Comparison of ENCODE assay signal across 37 cellular contexts in the genomic region with DNA sequence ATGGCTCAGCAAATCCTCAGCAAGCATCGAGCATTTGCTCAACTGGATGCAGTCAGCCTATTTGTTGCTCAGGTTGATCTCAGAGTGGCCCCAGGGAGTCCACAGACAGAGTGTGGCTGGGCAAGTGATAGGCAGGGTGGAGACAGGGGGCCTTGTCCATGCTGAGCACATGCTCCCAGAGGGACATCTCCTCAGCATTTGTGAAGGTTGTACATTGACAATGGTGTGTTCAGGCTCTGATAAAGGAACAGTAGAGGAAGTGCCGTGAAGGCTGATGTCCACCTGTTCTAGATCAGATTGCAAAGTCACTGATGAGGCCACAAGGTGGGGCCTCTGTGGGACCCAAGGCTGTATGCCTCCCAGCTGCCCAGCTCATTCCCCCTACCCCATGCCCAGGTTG. TPM values are rescaled to one million over a fixed set of nuclear protein-coding genes. Genes with fewer than 3 reads are reported as not detected.
"Had no signal": no experiment of that assay in that cellular context is flagged by ENCODE, and none has a peak within 500 bp of the region (broad histone marks: within the 10 kb centered on the region; RNA-seq: fewer than 3 reads in every experiment).

No MANE protein-coding gene starts in this region.

- DNase-seq: activated B cell treated with CpG ODN at 0.5 μM for 24 hours; activated CD4-positive, alpha-beta T cell treated with anti-CD3 and anti-CD28 coated beads for 48 hours; activated CD4-positive, alpha-beta T cell treated with anti-CD3 and anti-CD28 coated beads, Interleukin-2, amount 50 U/mL, for 1 hour; activated CD4-positive, alpha-beta T cell treated with anti-CD3 and anti-CD28 coated beads, Interleukin-2, amount 50 U/mL, for 48 hours; activated CD8-positive, alpha-beta memory T cell treated with anti-CD3 and anti-CD28 coated beads, Interleukin-2, amount 10 ng/mL, durations not matched to agents 7 days and 5 days; activated CD8-positive, alpha-beta memory T cell treated with anti-CD3 and anti-CD28 coated beads, Interleukin-2, amount 50 U/mL, for 4 hours; activated CD8-positive, alpha-beta T cell treated with anti-CD3 and anti-CD28 coated beads for 36 hours; activated gamma-delta T cell; activated naive CD4-positive, alpha-beta T cell; activated naive CD4-positive, alpha-beta T cell treated with anti-CD3 and anti-CD28 coated beads, Interleukin-2, amount 10 ng/mL, durations not matched to agents 7 days and 5 days; activated naive CD8-positive, alpha-beta T cell treated with anti-CD3 and anti-CD28 coated beads, Interleukin-2, amount 10 ng/mL, durations not matched to agents 7 days and 5 days; activated T-cell treated with anti-CD3 and anti-CD28 coated beads for 4 hours; activated T-cell treated with anti-CD3 and anti-CD28 coated beads, Interleukin-2, amount 50 U/mL, for 24 hours; activated T-cell treated with anti-CD3 and anti-CD28 coated beads, Interleukin-2, amount 50 U/mL, for 72 hours; central memory CD4-positive, alpha-beta T cell; cerebellar nuclear complex; colonic mucosa; effector CD8-positive, alpha-beta T cell; esophagus squamous epithelium; foreskin melanocyte; heart right ventricle; T-helper 1 cell; T-helper 2 cell; WERI-Rb-1 had no signal

- H3K4me3 Mint-ChIP-seq: activated B cell treated with CpG ODN at 0.5 μM for 24 hours; activated CD8-positive, alpha-beta memory T cell treated with anti-CD3 and anti-CD28 coated beads, Interleukin-2, amount 10 ng/mL, durations not matched to agents 7 days and 5 days; activated CD8-positive, alpha-beta T cell treated with anti-CD3 and anti-CD28 coated beads for 36 hours; activated naive CD4-positive, alpha-beta T cell treated with anti-CD3 and anti-CD28 coated beads, Interleukin-2, amount 10 ng/mL, durations not matched to agents 7 days and 5 days; activated naive CD8-positive, alpha-beta T cell treated with anti-CD3 and anti-CD28 coated beads, Interleukin-2, amount 10 ng/mL, durations not matched to agents 7 days and 5 days; activated T-cell treated with anti-CD3 and anti-CD28 coated beads, Interleukin-2, amount 50 U/mL, for 24 hours; activated T-cell treated with anti-CD3 and anti-CD28 coated beads, Interleukin-2, amount 50 U/mL, for 72 hours; brain had no signal

- H3K27ac Mint-ChIP-seq: activated B cell treated with CpG ODN at 0.5 μM for 24 hours; activated CD8-positive, alpha-beta memory T cell treated with anti-CD3 and anti-CD28 coated beads, Interleukin-2, amount 10 ng/mL, durations not matched to agents 7 days and 5 days; activated CD8-positive, alpha-beta T cell treated with anti-CD3 and anti-CD28 coated beads for 36 hours; activated naive CD4-positive, alpha-beta T cell treated with anti-CD3 and anti-CD28 coated beads, Interleukin-2, amount 10 ng/mL, durations not matched to agents 7 days and 5 days; activated naive CD8-positive, alpha-beta T cell treated with anti-CD3 and anti-CD28 coated beads, Interleukin-2, amount 10 ng/mL, durations not matched to agents 7 days and 5 days; activated T-cell treated with anti-CD3 and anti-CD28 coated beads, Interleukin-2, amount 50 U/mL, for 72 hours; brain had no signal

- H3K27me3 Mint-ChIP-seq: activated B cell treated with CpG ODN at 0.5 μM for 24 hours; activated CD8-positive, alpha-beta memory T cell treated with anti-CD3 and anti-CD28 coated beads, Interleukin-2, amount 10 ng/mL, durations not matched to agents 7 days and 5 days; activated CD8-positive, alpha-beta T cell treated with anti-CD3 and anti-CD28 coated beads for 36 hours; activated naive CD4-positive, alpha-beta T cell treated with anti-CD3 and anti-CD28 coated beads, Interleukin-2, amount 10 ng/mL, durations not matched to agents 7 days and 5 days; activated naive CD8-positive, alpha-beta T cell treated with anti-CD3 and anti-CD28 coated beads, Interleukin-2, amount 10 ng/mL, durations not matched to agents 7 days and 5 days; activated T-cell treated with anti-CD3 and anti-CD28 coated beads, Interleukin-2, amount 50 U/mL, for 24 hours; brain had no signal

- H3K4me1 Mint-ChIP-seq: activated B cell treated with CpG ODN at 0.5 μM for 24 hours; activated CD8-positive, alpha-beta memory T cell treated with anti-CD3 and anti-CD28 coated beads, Interleukin-2, amount 10 ng/mL, durations not matched to agents 7 days and 5 days; activated naive CD4-positive, alpha-beta T cell treated with anti-CD3 and anti-CD28 coated beads, Interleukin-2, amount 10 ng/mL, durations not matched to agents 7 days and 5 days; brain had no signal

- ATAC-seq: activated CD4-positive, CD25-positive, alpha-beta regulatory T cell treated with anti-CD3 and anti-CD28 coated beads, Interleukin-2, amount 50 U/mL, for 24 hours; activated CD8-positive, alpha-beta memory T cell treated with anti-CD3 and anti-CD28 coated beads, Interleukin-2, amount 10 ng/mL, durations not matched to agents 7 days and 5 days; activated CD8-positive, alpha-beta T cell treated with anti-CD3 and anti-CD28 coated beads for 36 hours; activated naive CD4-positive, alpha-beta T cell treated with anti-CD3 and anti-CD28 coated beads, Interleukin-2, amount 50 U/mL, for 72 hours; activated T-cell treated with anti-CD3 and anti-CD28 coated beads, Interleukin-2, amount 50 U/mL, for 72 hours; gastroesophageal sphincter; heart right ventricle had no signal

- H3K9me3 ChIP-seq: ascending aorta, breast epithelium, colonic mucosa, esophagus squamous epithelium had no signal

- H3K9me3 Mint-ChIP-seq: activated B cell treated with CpG ODN at 0.5 μM for 24 hours, brain had no signal

- H3K36me3 Mint-ChIP-seq: brain had no signal

RNA-seq across cellular contexts. Expression of gene FOXI1, which starts 50.1 kb away (rescaled TPM):
- total RNA-seq: activated B cell treated with CpG ODN at 0.5 μM for 24 hours; activated CD8-positive, alpha-beta memory T cell treated with anti-CD3 and anti-CD28 coated beads for 36 hours; activated CD8-positive, alpha-beta memory T cell treated with anti-CD3 and anti-CD28 coated beads, Interleukin-2, amount 10 ng/mL, durations not matched to agents 7 days and 5 days; activated CD8-positive, alpha-beta T cell treated with anti-CD3 and anti-CD28 coated beads for 36 hours; activated naive CD4-positive, alpha-beta T cell treated with anti-CD3 and anti-CD28 coated beads, Interleukin-2, amount 50 U/mL, for 72 hours; activated naive CD8-positive, alpha-beta T cell treated with anti-CD3 and anti-CD28 coated beads, Interleukin-2, amount 10 ng/mL, durations not matched to agents 7 days and 5 days; activated T-cell treated with anti-CD3 and anti-CD28 coated beads, Interleukin-2, amount 50 U/mL, for 72 hours; ascending aorta; cardiac muscle cell; dermis microvascular lymphatic vessel endothelial cell; endothelial cell of umbilical vein; esophagus squamous epithelium; fibroblast of lung; fibroblast of villous mesenchyme; gastroesophageal sphincter; glomerular endothelial cell; heart right ventricle had no signal
